In the genomic region with DNA sequence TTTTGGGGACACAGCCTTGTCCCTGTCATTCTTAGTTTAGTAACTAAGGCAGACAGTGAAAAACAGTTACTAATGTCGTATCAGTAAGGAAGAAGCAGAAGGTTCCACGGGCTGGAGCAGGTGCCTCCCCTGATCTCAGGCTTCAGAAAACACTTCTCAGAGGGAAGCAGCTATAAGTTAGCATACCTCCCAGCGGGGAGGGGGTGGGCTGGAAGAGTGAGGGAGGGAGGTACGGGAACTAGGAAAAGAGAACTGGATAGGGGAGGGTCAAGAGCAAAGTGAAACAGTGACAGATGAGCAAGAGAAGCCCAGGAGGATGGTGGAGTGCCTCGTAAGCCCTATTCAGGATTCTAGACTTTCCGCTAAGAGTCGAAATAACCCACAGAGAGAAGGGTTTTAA, we compare ENCODE assay signal across 22 cellular contexts.
DNase-seq lines count a peak whose midpoint lies in the region; ATAC-seq and TF ChIP-seq lines count a peak whose summit lies in the region.
"Had no signal": no experiment of that assay in that cellular context is flagged by ENCODE, and none has a peak within 500 bp of the region (broad histone marks: within the 10 kb centered on the region; RNA-seq: fewer than 3 reads in every experiment).

No MANE protein-coding gene starts in this region.

- no peak for TF ChIP-seq EP300 in upper lobe of left lung (IDR thresholded peaks at IDR 0.05)

- POLR2A ChIA-PET in WTC11 (lab: Charles Lee): interaction anchor here (0.6 kb wide), 1 partner anchor 63 kb away, joined by 3 read pairs; no protein-coding TSS in a partner anchor

- no peak for TF ChIP-seq POLR2A in upper lobe of left lung (IDR thresholded peaks at IDR 0.05)

- no peak overlapping the region for H3K4me3 ChIP-seq in upper lobe of left lung
- H3K4me3 ChIP-seq: K562, Peyer's patch, SJSA1 had no signal

- CTCF ChIA-PET in WTC11 (lab: Charles Lee): interaction anchor here (1.5 kb wide), 1 partner anchor 101 kb away, joined by 3 read pairs; no protein-coding TSS in a partner anchor

- H3K27me3 ChIP-seq in upper lobe of left lung: no peaks in the 10 kb centered on the region
- H3K27me3 ChIP-seq: Peyer's patch had no signal

- no peaks in the 10 kb centered on the region for H3K4me1 ChIP-seq in upper lobe of left lung
- H3K4me1 ChIP-seq: Peyer's patch, SJSA1 had no signal

- WGBS in upper lobe of left lung, 2 donors: 33 to 42% methylated on average over 7 of the region's 7 CpGs

- TF ChIP-seq CTCF in WTC11 (IDR thresholded peaks at IDR 0.05) (no peak), upper lobe of left lung (IDR thresholded peaks at IDR 0.05) (no peak)

- DNase-seq in NCI-H510A treated with DMSO at 0.1 percent for 48 hours (lab: John Stamatoyannopoulos, UW) (peak; percentile 19), NCI-H510A (lab: John Stamatoyannopoulos, UW) (no peak), WTC11 (ENCODE audit: low spot score) (peak; percentile 41), left kidney (ENCODE audit: low read depth, low spot score) (peak; percentile 69), upper lobe of left lung (no peak), NCI-H1930 (lab: John Stamatoyannopoulos, UW) (no peak), NCI-H2081 treated with DMSO at 0.1 percent for 48 hours (lab: John Stamatoyannopoulos, UW) (no peak)
- DNase-seq: 8988T; C1 segment of cervical spinal cord; CD8-positive, alpha-beta T cell; NCI-H1092; NCI-H1436 treated with DMSO at 0.1 percent for 48 hours; NCI-H2029 treated with DMSO at 0.1 percent for 48 hours; NCI-H446 treated with DMSO at 0.1 percent for 48 hours; NCI-H774; Peyer's patch; T-helper 1 cell had no signal

- peaks cover 7% of the 10 kb centered on the region for H3K27me3 Mint-ChIP-seq in WTC11 (ENCODE audit: low read depth)

- no peak overlapping the region for H3K4me3 Mint-ChIP-seq in WTC11
- H3K4me3 Mint-ChIP-seq: CD8-positive, alpha-beta T cell had no signal

- no peak overlapping the region for H3K27ac ChIP-seq in upper lobe of left lung
- H3K27ac ChIP-seq: HL-60, Peyer's patch, SJSA1 had no signal

- no peaks in the 10 kb centered on the region for H3K36me3 ChIP-seq in upper lobe of left lung
- H3K36me3 ChIP-seq: Peyer's patch, SJSA1 had no signal

- H3K4me1 Mint-ChIP-seq in WTC11: peaks cover 65% of the 10 kb centered on the region

- no peak overlapping the region for H3K27ac Mint-ChIP-seq in WTC11
- H3K27ac Mint-ChIP-seq: CD8-positive, alpha-beta T cell had no signal

- H3K36me3 Mint-ChIP-seq in WTC11: no peaks in the 10 kb centered on the region
- H3K36me3 Mint-ChIP-seq: CD8-positive, alpha-beta T cell had no signal

- ATAC-seq in WTC11 (peak; percentile 78), upper lobe of left lung (ENCODE audit: low FRiP score in 2 of 2) (no peak), HG02884 (IDR thresholded peaks at IDR 0.05; ENCODE audit: unreplicated experiment) (no peak)
- ATAC-seq: CD8-positive, alpha-beta T cell; HepG2; K562 had no signal

- no peaks in the 10 kb centered on the region for H3K9me3 ChIP-seq in upper lobe of left lung
- H3K9me3 ChIP-seq: Peyer's patch, SJSA1 had no signal

- no peaks in the 10 kb centered on the region for H3K9me3 Mint-ChIP-seq in WTC11
- H3K9me3 Mint-ChIP-seq: CD8-positive, alpha-beta T cell had no signal

TF ChIP-seq in WTC11, 78 proteins besides CTCF, POLR2A, EP300 and RAD21:
- TF ChIP-seq RELA (CRISPR knock-in tag; IDR thresholded peaks at IDR 0.05; ENCODE audit: borderline replicate concordance) (no peak), NFATC4 (CRISPR knock-in tag; IDR thresholded peaks at IDR 0.05) (no peak), JUN (CRISPR knock-in tag; IDR thresholded peaks at IDR 0.05) (no peak), SOX15 (CRISPR knock-in tag; IDR thresholded peaks at IDR 0.05) (no peak)

Comparison
In these comparisons a context has a peak if more than half of its experiments do, and no peak if none do; other contexts are left out.
1. DNase-seq: peak in NCI-H510A treated with DMSO at 0.1 percent for 48 hours (single experiment), WTC11 (single experiment) and left kidney (single experiment); none in NCI-H510A (single experiment), upper lobe of left lung (0 of 2), NCI-H1930 (0 of 2) and NCI-H2081 treated with DMSO at 0.1 percent for 48 hours (single experiment).